In genomic region chr17:51860934-51861561, GRCh38 we compare ENCODE assay signal across 1 cellular context.
TF ChIP-seq lines count a peak whose summit lies in the region.

No MANE protein-coding gene starts in this region.

TF ChIP-seq in H1, 55 proteins besides CTCF, POLR2A, EP300 and RAD21 (continued from another document):
- TF ChIP-seq KDM4A (IDR thresholded peaks at IDR 0.05; ENCODE audit: low read depth, low read length, severe bottlenecking) (no peak), EZH2 (IDR thresholded peaks at IDR 0.05; ENCODE audit: low read depth, low read length, severe bottlenecking) (no peak), SIRT6 (IDR thresholded peaks at IDR 0.05; ENCODE audit: low read length) (no peak)
